ENCODE assay signal across 8 cellular contexts in genomic region chr17:40547079-40547784, GRCh38. TPM values are rescaled to one million over a fixed set of nuclear protein-coding genes. Genes with fewer than 3 reads are reported as not detected.
A peak's percentile ranks its signal among the peaks of the same experiment; 100 is the strongest.
DNase-seq lines count a peak whose midpoint lies in the region; ATAC-seq and TF ChIP-seq lines count a peak whose summit lies in the region.

No MANE protein-coding gene starts in this region.

- peaks cover 0 to 10% (median 0%) of the 10 kb centered on the region in 3 donors for H3K36me3 Mint-ChIP-seq in CD8-positive, alpha-beta memory T cell
- peaks cover 12% of the 10 kb centered on the region for H3K36me3 Mint-ChIP-seq in T-helper 2 cell treated with Interferon-gamma antibody and Interleukin-4, amounts not matched to agents 5 μg/mL and 100 μg/mL, for 36 hours (ENCODE audit: low read depth)
- no peaks in the 10 kb centered on the region for H3K36me3 Mint-ChIP-seq in glutamatergic neuron (ENCODE audit: unreplicated experiment)

- H3K4me1 ChIP-seq in CD8-positive, alpha-beta memory T cell (ENCODE audit: insufficient read depth, low read length) = peaks cover 92% of the 10 kb centered on the region
- peaks cover 44% of the 10 kb centered on the region for H3K4me1 ChIP-seq in effector memory CD4-positive, alpha-beta T cell (ENCODE audit: control insufficient read depth, insufficient read depth, low read length, poor library complexity, severe bottlenecking)

- H3K4me1 Mint-ChIP-seq in CD8-positive, alpha-beta memory T cell = peaks cover 80 to 93% (median 89%) of the 10 kb centered on the region in 3 donors
- peaks cover 67% of the 10 kb centered on the region for H3K4me1 Mint-ChIP-seq in T-helper 2 cell treated with Interferon-gamma antibody and Interleukin-4, amounts not matched to agents 5 μg/mL and 100 μg/mL, for 36 hours (ENCODE audit: low read depth)
- peaks cover 30% of the 10 kb centered on the region for H3K4me1 Mint-ChIP-seq in glutamatergic neuron (ENCODE audit: low read depth, unreplicated experiment)

- no peaks in the 10 kb centered on the region for H3K9me3 Mint-ChIP-seq in CD8-positive, alpha-beta memory T cell
- H3K9me3 Mint-ChIP-seq in T-helper 2 cell treated with Interferon-gamma antibody and Interleukin-4, amounts not matched to agents 5 μg/mL and 100 μg/mL, for 36 hours = no peaks in the 10 kb centered on the region
- H3K9me3 Mint-ChIP-seq in glutamatergic neuron (ENCODE audit: unreplicated experiment) = peaks cover 3% of the 10 kb centered on the region

- H3K27me3 Mint-ChIP-seq in CD8-positive, alpha-beta memory T cell = peaks cover 0 to 1% of the 10 kb centered on the region in 2 donors
- H3K27me3 Mint-ChIP-seq in T-helper 2 cell treated with Interferon-gamma antibody and Interleukin-4, amounts not matched to agents 5 μg/mL and 100 μg/mL, for 36 hours (ENCODE audit: low read depth) = no peaks in the 10 kb centered on the region
- H3K27me3 Mint-ChIP-seq in glutamatergic neuron (ENCODE audit: unreplicated experiment) = peaks cover 7% of the 10 kb centered on the region

- peak overlapping the region; percentile 40 to 78 (median 55) for H3K4me3 Mint-ChIP-seq in CD8-positive, alpha-beta memory T cell
- peak overlapping the region; percentile 19 for H3K4me3 Mint-ChIP-seq in T-helper 2 cell treated with Interferon-gamma antibody and Interleukin-4, amounts not matched to agents 5 μg/mL and 100 μg/mL, for 36 hours
- H3K4me3 Mint-ChIP-seq in glutamatergic neuron (ENCODE audit: unreplicated experiment) = no peak overlapping the region

- H3K27ac Mint-ChIP-seq in CD8-positive, alpha-beta memory T cell = peak overlapping the region; percentile 57 to 95 (median 81)
- H3K27ac Mint-ChIP-seq in T-helper 2 cell treated with Interferon-gamma antibody and Interleukin-4, amounts not matched to agents 5 μg/mL and 100 μg/mL, for 36 hours = peak overlapping the region; percentile 58
- no peak overlapping the region for H3K27ac Mint-ChIP-seq in glutamatergic neuron (ENCODE audit: unreplicated experiment)

- ATAC-seq in HG02938 (IDR thresholded peaks at IDR 0.05; ENCODE audit: unreplicated experiment) = no peak

- POLR2A ChIA-PET in CD8-positive, alpha-beta memory T cell (lab: Charles Lee) = interaction anchor here (0.5 to 2.8 kb wide), 7 partner anchors 9 to 329 kb away, joined by 3 to 25 read pairs (median 9); no protein-coding TSS in a partner anchor

- H3K27me3 ChIP-seq in CD8-positive, alpha-beta memory T cell (ENCODE audit: insufficient read depth, low read length, poor library complexity, severe bottlenecking) = no peaks in the 10 kb centered on the region
- no peaks in the 10 kb centered on the region for H3K27me3 ChIP-seq in effector memory CD4-positive, alpha-beta T cell (replicated peaks; ENCODE audit: control insufficient read depth, insufficient read depth, low read length, poor library complexity, severe bottlenecking)

- no peaks in the 10 kb centered on the region for H3K36me3 ChIP-seq in CD8-positive, alpha-beta memory T cell (ENCODE audit: insufficient read depth, low read length)
- no peaks in the 10 kb centered on the region for H3K36me3 ChIP-seq in effector memory CD4-positive, alpha-beta T cell (ENCODE audit: control insufficient read depth, insufficient read depth, low read length)

- CTCF ChIA-PET in CD8-positive, alpha-beta memory T cell (lab: Charles Lee) = interaction anchor here (1.2 to 20.1 kb wide), 10 partner anchors 8 to 148 kb away, joined by 3 to 475 read pairs (median 6); partner anchors contain the start of genes CCR7, IGFBP4 and TOP2A

- DNase-seq in CD8-positive, alpha-beta memory T cell = peak in 4 of 5 donors; percentile 24 to 91 (median 83)
- peak; percentile 98 for DNase-seq in NCI-H1436 (lab: John Stamatoyannopoulos, UW)
- DNase-seq in T-helper 2 cell treated with Interferon-gamma antibody and Interleukin-4, amounts not matched to agents 5 μg/mL and 100 μg/mL, for 36 hours (ENCODE audit: low spot score) = peak; percentile 52
- peak in 1 of 3 donors; percentile 46 for DNase-seq in effector memory CD4-positive, alpha-beta T cell
- DNase-seq in stimulated activated CD8-positive, alpha-beta memory T cell treated with anti-CD3 and anti-CD28 coated beads, Interleukin-12 subunit alpha, Interleukin-12 subunit beta, amount 100 ng/mL, for 4 hours (ENCODE audit: low read depth) = peak; percentile 52
- DNase-seq in Ammon's horn (ENCODE audit: low spot score) = no peak
- no peak for DNase-seq in glutamatergic neuron

- no peak for TF ChIP-seq CTCF in glutamatergic neuron (IDR thresholded peaks at IDR 0.05; ENCODE audit: partially characterized antibody, unreplicated experiment)

- H3K27ac ChIP-seq in CD8-positive, alpha-beta memory T cell (ENCODE audit: low read depth, low read length) = no peak overlapping the region
- peak overlapping the region; percentile 46 for H3K27ac ChIP-seq in effector memory CD4-positive, alpha-beta T cell (ENCODE audit: insufficient read depth, low read length, poor library complexity, severe bottlenecking)

- H3K4me3 ChIP-seq in CD8-positive, alpha-beta memory T cell (ENCODE audit: low read length) = no peak overlapping the region
- no peak overlapping the region for H3K4me3 ChIP-seq in effector memory CD4-positive, alpha-beta T cell (ENCODE audit: insufficient read depth, low read depth, low read length, poor library complexity, severe bottlenecking)

- no peaks in the 10 kb centered on the region for H3K9me3 ChIP-seq in CD8-positive, alpha-beta memory T cell (ENCODE audit: low read length)
- H3K9me3 ChIP-seq in effector memory CD4-positive, alpha-beta T cell (ENCODE audit: control insufficient read depth, low read length) = no peaks in the 10 kb centered on the region

RNA-seq across cellular contexts. Expression of gene CCR7, which starts 18.0 kb away (rescaled TPM):
- 100 to 1,000 TPM; 152 to 154 TPM for total RNA-seq in CD8-positive, alpha-beta memory T cell
- polyA plus RNA-seq in CD8-positive, alpha-beta memory T cell = 286 TPM
- total RNA-seq in glutamatergic neuron (ENCODE audit: unreplicated experiment) = not detected

RNA-seq across cellular contexts. Expression of gene TNS4, which starts 45.8 kb away (rescaled TPM):
- total RNA-seq in CD8-positive, alpha-beta memory T cell = 1 to 10 TPM; 3.1 TPM
- polyA plus RNA-seq in CD8-positive, alpha-beta memory T cell = 0.41 TPM
- not detected for total RNA-seq in glutamatergic neuron (ENCODE audit: unreplicated experiment)

Comparison
In these comparisons a context has a peak if more than half of its experiments do, and no peak if none do; other contexts are left out.
1. DNase-seq: peak in CD8-positive, alpha-beta memory T cell (4 of 5), NCI-H1436 (single experiment), T-helper 2 cell treated with Interferon-gamma antibody and Interleukin-4, amounts not matched to agents 5 μg/mL and 100 μg/mL, for 36 hours (single experiment) and stimulated activated CD8-positive, alpha-beta memory T cell treated with anti-CD3 and anti-CD28 coated beads, Interleukin-12 subunit alpha, Interleukin-12 subunit beta, amount 100 ng/mL, for 4 hours (single experiment); none in Ammon's horn (single experiment) and glutamatergic neuron (single experiment).
2. RNA of gene CCR7, which starts 18.0 kb away (total RNA-seq): 152 to 154 TPM in CD8-positive, alpha-beta memory T cell; not detected in glutamatergic neuron (single experiment); every median in the first group is over 100 times any median in the second.